20 cellular contexts compared by ENCODE assay signal in genomic region chr9:87587356-87587745, GRCh38.
"Had no signal": no experiment of that assay in that cellular context is flagged by ENCODE, and none has a peak within 500 bp of the region (broad histone marks: within the 10 kb centered on the region; RNA-seq: fewer than 3 reads in every experiment).

No MANE protein-coding gene starts in this region.

- H3K9me3 Mint-ChIP-seq: activated CD4-positive, alpha-beta T cell treated with anti-CD3 and anti-CD28 coated beads, Interleukin-2, amount 10 ng/mL, durations not matched to agents 24 days and 14 days; activated CD8-positive, alpha-beta T cell treated with anti-CD3 and anti-CD28 coated beads for 36 hours; activated naive CD8-positive, alpha-beta T cell treated with anti-CD3 and anti-CD28 coated beads, Interleukin-2, amount 10 ng/mL, durations not matched to agents 7 days and 5 days; activated T-cell treated with anti-CD3 and anti-CD28 coated beads, Interleukin-2, amount 50 U/mL, for 24 hours; activated T-helper 2 cell treated with anti-CD3 and anti-CD28 coated beads, Interferon-gamma antibody, Interleukin-2, Interleukin-4, amounts not matched to agents 10 μg/mL and 5 μg/mL and 100 μg/mL, durations not matched to agents 14 hours and 24 hours and 36 hours; central memory CD8-positive, alpha-beta T cell; endodermal cell; naive thymus-derived CD4-positive, alpha-beta T cell; stimulated activated effector memory CD8-positive, alpha-beta T cell treated with anti-CD3 and anti-CD28 coated beads, Interleukin-12 subunit alpha, Interleukin-12 subunit beta, amount 100 ng/mL, for 72 hours; T-cell had no signal

- DNase-seq: activated CD4-positive, alpha-beta T cell treated with anti-CD3 and anti-CD28 coated beads, Interleukin-2, amount 10 ng/mL, durations not matched to agents 24 days and 14 days; activated CD8-positive, alpha-beta T cell treated with anti-CD3 and anti-CD28 coated beads for 36 hours; activated naive CD4-positive, alpha-beta T cell treated with Interleukin-2 at 50 U/mL for 16 hours; activated naive CD8-positive, alpha-beta T cell treated with anti-CD3 and anti-CD28 coated beads, Interleukin-2, amount 10 ng/mL, durations not matched to agents 7 days and 5 days; activated T-cell treated with anti-CD3 and anti-CD28 coated beads, Interleukin-2, amount 50 U/mL, for 24 hours; colonic mucosa; endodermal cell; kidney; left ventricle myocardium inferior; mammary epithelial cell; naive thymus-derived CD4-positive, alpha-beta T cell; psoas muscle; right lobe of liver; stimulated activated CD4-positive, alpha-beta T cell treated with anti-CD3 and anti-CD28 coated beads, Interleukin-4, amount 100 ng/mL, for 24 hours; stomach; T-cell; upper lobe of left lung had no signal

- H3K4me1 Mint-ChIP-seq: activated CD4-positive, alpha-beta T cell treated with anti-CD3 and anti-CD28 coated beads, Interleukin-2, amount 10 ng/mL, durations not matched to agents 24 days and 14 days; activated naive CD8-positive, alpha-beta T cell treated with anti-CD3 and anti-CD28 coated beads, Interleukin-2, amount 10 ng/mL, durations not matched to agents 7 days and 5 days; central memory CD8-positive, alpha-beta T cell; naive thymus-derived CD4-positive, alpha-beta T cell; stimulated activated effector memory CD8-positive, alpha-beta T cell treated with anti-CD3 and anti-CD28 coated beads, Interleukin-12 subunit alpha, Interleukin-12 subunit beta, amount 100 ng/mL, for 72 hours; T-cell had no signal

- H3K36me3 Mint-ChIP-seq: activated naive CD8-positive, alpha-beta T cell treated with anti-CD3 and anti-CD28 coated beads, Interleukin-2, amount 10 ng/mL, durations not matched to agents 7 days and 5 days; naive thymus-derived CD4-positive, alpha-beta T cell; stimulated activated effector memory CD8-positive, alpha-beta T cell treated with anti-CD3 and anti-CD28 coated beads, Interleukin-12 subunit alpha, Interleukin-12 subunit beta, amount 100 ng/mL, for 72 hours; T-cell had no signal

- ATAC-seq: activated CD8-positive, alpha-beta T cell treated with anti-CD3 and anti-CD28 coated beads for 36 hours; naive thymus-derived CD4-positive, alpha-beta T cell; psoas muscle; stimulated activated effector memory CD8-positive, alpha-beta T cell treated with anti-CD3 and anti-CD28 coated beads, Interleukin-12 subunit alpha, Interleukin-12 subunit beta, amount 100 ng/mL, for 72 hours; T-cell had no signal

- H3K4me3 Mint-ChIP-seq: activated CD4-positive, alpha-beta T cell treated with anti-CD3 and anti-CD28 coated beads, Interleukin-2, amount 10 ng/mL, durations not matched to agents 24 days and 14 days; activated CD8-positive, alpha-beta T cell treated with anti-CD3 and anti-CD28 coated beads for 36 hours; activated naive CD8-positive, alpha-beta T cell treated with anti-CD3 and anti-CD28 coated beads, Interleukin-2, amount 10 ng/mL, durations not matched to agents 7 days and 5 days; activated T-cell treated with anti-CD3 and anti-CD28 coated beads, Interleukin-2, amount 50 U/mL, for 24 hours; central memory CD8-positive, alpha-beta T cell; endodermal cell; naive thymus-derived CD4-positive, alpha-beta T cell; stimulated activated effector memory CD8-positive, alpha-beta T cell treated with anti-CD3 and anti-CD28 coated beads, Interleukin-12 subunit alpha, Interleukin-12 subunit beta, amount 100 ng/mL, for 72 hours; T-cell had no signal

- H3K27me3 Mint-ChIP-seq: activated CD4-positive, alpha-beta T cell treated with anti-CD3 and anti-CD28 coated beads, Interleukin-2, amount 10 ng/mL, durations not matched to agents 24 days and 14 days; activated naive CD8-positive, alpha-beta T cell treated with anti-CD3 and anti-CD28 coated beads, Interleukin-2, amount 10 ng/mL, durations not matched to agents 7 days and 5 days; naive thymus-derived CD4-positive, alpha-beta T cell; T-cell had no signal

- H3K27ac Mint-ChIP-seq: activated CD4-positive, alpha-beta T cell treated with anti-CD3 and anti-CD28 coated beads, Interleukin-2, amount 10 ng/mL, durations not matched to agents 24 days and 14 days; activated CD8-positive, alpha-beta T cell treated with anti-CD3 and anti-CD28 coated beads for 36 hours; activated naive CD8-positive, alpha-beta T cell treated with anti-CD3 and anti-CD28 coated beads, Interleukin-2, amount 10 ng/mL, durations not matched to agents 7 days and 5 days; activated T-cell treated with anti-CD3 and anti-CD28 coated beads, Interleukin-2, amount 50 U/mL, for 24 hours; activated T-helper 2 cell treated with anti-CD3 and anti-CD28 coated beads, Interferon-gamma antibody, Interleukin-2, Interleukin-4, amounts not matched to agents 10 μg/mL and 5 μg/mL and 100 μg/mL, durations not matched to agents 14 hours and 24 hours and 36 hours; endodermal cell; naive thymus-derived CD4-positive, alpha-beta T cell; stimulated activated effector memory CD8-positive, alpha-beta T cell treated with anti-CD3 and anti-CD28 coated beads, Interleukin-12 subunit alpha, Interleukin-12 subunit beta, amount 100 ng/mL, for 72 hours; T-cell had no signal
